Comparison of ENCODE assay signal across 10 cellular contexts in genomic region chr7:92685146-92686042, GRCh38.
DNase-seq lines count a peak whose midpoint lies in the region; ATAC-seq and TF ChIP-seq lines count a peak whose summit lies in the region.
"Had no signal": no experiment of that assay in that cellular context is flagged by ENCODE, and none has a peak within 500 bp of the region (broad histone marks: within the 10 kb centered on the region; RNA-seq: fewer than 3 reads in every experiment).

No MANE protein-coding gene starts in this region.

- H3K9me3 Mint-ChIP-seq in activated T-cell treated with anti-CD3 and anti-CD28 coated beads, Interleukin-2, amount 50 U/mL, for 24 hours = peaks cover 6% of the 10 kb centered on the region

- peaks cover 90% of the 10 kb centered on the region for H3K36me3 Mint-ChIP-seq in activated T-cell treated with anti-CD3 and anti-CD28 coated beads, Interleukin-2, amount 50 U/mL, for 24 hours (ENCODE audit: low read depth)

- WGBS in right lobe of liver (ENCODE audit: insufficient coverage, low coverage, low lambda C conversion rate, missing lambda C conversion rate) = 78% methylated on average over 6 of the region's 6 CpGs

- H3K36me3 ChIP-seq in right lobe of liver = no peaks in the 10 kb centered on the region

- H3K4me3 Mint-ChIP-seq in activated T-cell treated with anti-CD3 and anti-CD28 coated beads, Interleukin-2, amount 50 U/mL, for 24 hours = no peak overlapping the region

- no peak overlapping the region for H3K4me3 ChIP-seq in right lobe of liver

- no peaks in the 10 kb centered on the region for H3K9me3 ChIP-seq in right lobe of liver

- peaks cover 0 to 4% (median 0%) of the 10 kb centered on the region in 4 donors for H3K4me1 ChIP-seq in right lobe of liver

- ATAC-seq in right lobe of liver = peak; percentile 27 to 52 (median 36)
- no peak for ATAC-seq in GM18517 (IDR thresholded peaks at IDR 0.05; ENCODE audit: unreplicated experiment)

- H3K27ac ChIP-seq in right lobe of liver = no peak overlapping the region

- H3K27me3 ChIP-seq in right lobe of liver = no peaks in the 10 kb centered on the region

- intact Hi-C loops in right lobe of liver (cut with DNase I) = no loop called here

- H3K27ac Mint-ChIP-seq in activated T-cell treated with anti-CD3 and anti-CD28 coated beads, Interleukin-2, amount 50 U/mL, for 24 hours = peak overlapping the region; percentile 98

- TF ChIP-seq CTCF in right lobe of liver (IDR thresholded peaks at IDR 0.05) = no peak

- no peaks in the 10 kb centered on the region for H3K27me3 Mint-ChIP-seq in activated T-cell treated with anti-CD3 and anti-CD28 coated beads, Interleukin-2, amount 50 U/mL, for 24 hours

- peak in 4 of 5 experiments; percentile 9 to 96 (median 32) for DNase-seq in T-helper 2 cell
- peak; percentile 62 for DNase-seq in activated T-cell treated with anti-CD3 and anti-CD28 coated beads, Interleukin-2, amount 50 U/mL, for 24 hours
- DNase-seq in right lobe of liver = no peak
- peak; percentile 69 for DNase-seq in stimulated activated CD8-positive, alpha-beta memory T cell treated with anti-CD3 and anti-CD28 coated beads, Interleukin-4, amount 100 ng/mL, for 48 hours
- no peak for DNase-seq in NCI-H1417 (lab: John Stamatoyannopoulos, UW)
- no peak for DNase-seq in NCI-H1105 (lab: John Stamatoyannopoulos, UW)
- DNase-seq in hippocampal formation (lab: John Stamatoyannopoulos, UW) = no peak
- DNase-seq: caudate nucleus, NCI-H2107 had no signal

- TF ChIP-seq POLR2A in right lobe of liver (IDR thresholded peaks at IDR 0.05) = no peak

- peaks cover 90% of the 10 kb centered on the region for H3K4me1 Mint-ChIP-seq in activated T-cell treated with anti-CD3 and anti-CD28 coated beads, Interleukin-2, amount 50 U/mL, for 24 hours (ENCODE audit: low read depth)

Comparison
In these comparisons a context has a peak if more than half of its experiments do, and no peak if none do; other contexts are left out.
1. DNase-seq: peak in T-helper 2 cell (4 of 5), activated T-cell treated with anti-CD3 and anti-CD28 coated beads, Interleukin-2, amount 50 U/mL, for 24 hours (single experiment) and stimulated activated CD8-positive, alpha-beta memory T cell treated with anti-CD3 and anti-CD28 coated beads, Interleukin-4, amount 100 ng/mL, for 48 hours (single experiment); none in right lobe of liver (0 of 3), NCI-H1417 (0 of 3), NCI-H1105 (single experiment) and hippocampal formation (0 of 2).